In genomic region chr21:35265170-35265877, GRCh38 we compare ENCODE assay signal across 15 cellular contexts.
DNase-seq lines count a peak whose midpoint lies in the region; ATAC-seq, FAIRE-seq and TF ChIP-seq lines count a peak whose summit lies in the region.
"Had no signal": no experiment of that assay in that cellular context is flagged by ENCODE, and none has a peak within 500 bp of the region (broad histone marks: within the 10 kb centered on the region; RNA-seq: fewer than 3 reads in every experiment).

No MANE protein-coding gene starts in this region.

- no peak for FAIRE-seq in bronchial epithelial cell (lab: Jason Lieb, UNC)
- FAIRE-seq: HepG2 had no signal

- no peaks in the 10 kb centered on the region for H3K36me3 ChIP-seq in bronchial epithelial cell (ENCODE audit: control insufficient read depth, insufficient read depth, low read length)
- no peaks in the 10 kb centered on the region for H3K36me3 ChIP-seq in kidney epithelial cell (ENCODE audit: control insufficient read depth, insufficient read depth, low read length)

- H3K4me3 ChIP-seq in bronchial epithelial cell (ENCODE audit: low read depth, low read length) (no peak overlapping the region), kidney epithelial cell (ENCODE audit: low read depth, low read length) (no peak overlapping the region)

- no peak for ATAC-seq in GM18873 (IDR thresholded peaks at IDR 0.05; ENCODE audit: low FRiP score, unreplicated experiment)
- ATAC-seq: HepG2; naive thymus-derived CD8-positive, alpha-beta T cell; right cardiac atrium; Right ventricle myocardium inferior had no signal

- no peaks in the 10 kb centered on the region for H3K27me3 ChIP-seq in bronchial epithelial cell (ENCODE audit: control insufficient read depth, insufficient read depth, low read length)
- H3K27me3 ChIP-seq in kidney epithelial cell (ENCODE audit: control insufficient read depth, insufficient read depth, low read length): no peaks in the 10 kb centered on the region

- peak; percentile 76 for DNase-seq in Daoy (ENCODE audit: low read depth)
- DNase-seq in M059J (ENCODE audit: low read depth): peak; percentile 98
- peak; percentile 92 for DNase-seq in bronchial epithelial cell (ENCODE audit: low read depth)
- DNase-seq in kidney epithelial cell (ENCODE audit: low read depth): peak; percentile 45
- DNase-seq in DMS153 (lab: John Stamatoyannopoulos, UW): no peak
- DNase-seq in activated CD4-positive, alpha-beta T cell treated with anti-CD3 and anti-CD28 coated beads for 4 hours: no peak
- DNase-seq in G401 (ENCODE audit: low spot score): no peak
- DNase-seq: activated naive CD4-positive, alpha-beta T cell treated with anti-CD3 and anti-CD28 coated beads, Interleukin-2, amount 50 U/mL, for 16 hours; naive thymus-derived CD8-positive, alpha-beta T cell; NCI-H1436 treated with DMSO at 0.1 percent for 48 hours; NCI-H510A treated with DMSO at 0.1 percent for 48 hours; right cardiac atrium had no signal

- TF ChIP-seq CTCF in bronchial epithelial cell (IDR thresholded peaks at IDR 0.05; ENCODE audit: insufficient read depth, low read length, severe bottlenecking): no peak
- TF ChIP-seq CTCF in kidney epithelial cell (IDR thresholded peaks at IDR 0.05; ENCODE audit: insufficient read depth, low read length, poor library complexity, severe bottlenecking): no peak

- in situ Hi-C loops in G401 (cut with HindIII; ENCODE audit: low sequenced_read_pairs): no loop called here

Comparison
In these comparisons a context has a peak if more than half of its experiments do, and no peak if none do; other contexts are left out.
1. DNase-seq: peak in Daoy (single experiment), M059J (single experiment), bronchial epithelial cell (single experiment) and kidney epithelial cell (single experiment); none in DMS153 (single experiment), activated CD4-positive, alpha-beta T cell treated with anti-CD3 and anti-CD28 coated beads for 4 hours (0 of 2) and G401 (single experiment).